1 cellular context compared by ENCODE assay signal in the genomic region with DNA sequence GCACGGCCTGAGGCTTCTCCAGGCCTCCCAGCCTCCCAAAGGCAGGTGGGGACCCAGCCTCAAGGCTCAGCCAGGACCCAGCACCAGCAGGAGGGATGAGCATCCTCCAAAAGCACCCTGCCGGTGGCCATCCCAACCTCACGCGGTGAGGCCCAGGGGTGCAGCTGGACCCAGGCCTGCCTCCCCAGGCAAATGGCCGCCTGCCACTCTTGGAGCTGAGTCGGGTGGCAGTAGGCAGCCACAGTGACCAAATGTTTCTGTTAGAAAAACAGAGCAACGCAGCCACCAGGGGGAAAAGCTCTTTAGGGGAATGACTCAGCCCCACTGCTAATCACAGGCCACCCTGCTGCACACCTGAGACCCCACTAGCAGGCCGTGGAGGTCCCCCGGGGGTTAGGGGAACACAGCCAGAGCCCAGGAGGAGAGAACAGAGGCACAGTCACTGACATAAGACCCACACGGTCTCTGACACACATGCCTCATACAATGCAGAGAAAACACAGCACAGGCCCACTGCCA.
TF ChIP-seq lines count a peak whose summit lies in the region.

No MANE protein-coding gene starts in this region.

TF ChIP-seq in GM12878, 131 proteins besides CTCF, POLR2A, EP300 and RAD21:
- TF ChIP-seq IKZF2 (IDR thresholded peaks at IDR 0.05) = no peak
- no peak for TF ChIP-seq SREBF1 (IDR thresholded peaks at IDR 0.05; ENCODE audit: low read length)
- TF ChIP-seq, protein P1, sequence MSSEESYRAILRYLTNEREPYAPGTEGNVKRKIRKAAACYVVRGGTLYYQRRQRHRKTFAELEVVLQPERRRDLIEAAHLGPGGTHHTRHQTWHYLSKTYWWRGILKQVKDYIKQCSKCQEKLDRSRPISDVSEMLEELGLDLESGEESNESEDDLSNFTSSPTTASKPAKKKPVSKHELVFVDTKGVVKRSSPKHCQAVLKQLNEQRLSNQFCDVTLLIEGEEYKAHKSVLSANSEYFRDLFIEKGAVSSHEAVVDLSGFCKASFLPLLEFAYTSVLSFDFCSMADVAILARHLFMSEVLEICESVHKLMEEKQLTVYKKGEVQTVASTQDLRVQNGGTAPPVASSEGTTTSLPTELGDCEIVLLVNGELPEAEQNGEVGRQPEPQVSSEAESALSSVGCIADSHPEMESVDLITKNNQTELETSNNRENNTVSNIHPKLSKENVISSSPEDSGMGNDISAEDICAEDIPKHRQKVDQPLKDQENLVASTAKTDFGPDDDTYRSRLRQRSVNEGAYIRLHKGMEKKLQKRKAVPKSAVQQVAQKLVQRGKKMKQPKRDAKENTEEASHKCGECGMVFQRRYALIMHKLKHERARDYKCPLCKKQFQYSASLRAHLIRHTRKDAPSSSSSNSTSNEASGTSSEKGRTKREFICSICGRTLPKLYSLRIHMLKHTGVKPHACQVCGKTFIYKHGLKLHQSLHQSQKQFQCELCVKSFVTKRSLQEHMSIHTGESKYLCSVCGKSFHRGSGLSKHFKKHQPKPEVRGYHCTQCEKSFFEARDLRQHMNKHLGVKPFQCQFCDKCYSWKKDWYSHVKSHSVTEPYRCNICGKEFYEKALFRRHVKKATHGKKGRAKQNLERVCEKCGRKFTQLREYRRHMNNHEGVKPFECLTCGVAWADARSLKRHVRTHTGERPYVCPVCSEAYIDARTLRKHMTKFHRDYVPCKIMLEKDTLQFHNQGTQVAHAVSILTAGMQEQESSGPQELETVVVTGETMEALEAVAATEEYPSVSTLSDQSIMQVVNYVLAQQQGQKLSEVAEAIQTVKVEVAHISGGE (CRISPR knock-in tag; IDR thresholded peaks at IDR 0.05) = no peak
- no peak for TF ChIP-seq CREM (IDR thresholded peaks at IDR 0.05; ENCODE audit: low read depth)
- TF ChIP-seq FOS (IDR thresholded peaks at IDR 0.05; ENCODE audit: borderline replicate concordance, extremely low read depth, insufficient read length) = no peak
- no peak for TF ChIP-seq ZZZ3 (IDR thresholded peaks at IDR 0.05; ENCODE audit: control insufficient read depth, insufficient read length, low read depth)
- TF ChIP-seq, protein P2, sequence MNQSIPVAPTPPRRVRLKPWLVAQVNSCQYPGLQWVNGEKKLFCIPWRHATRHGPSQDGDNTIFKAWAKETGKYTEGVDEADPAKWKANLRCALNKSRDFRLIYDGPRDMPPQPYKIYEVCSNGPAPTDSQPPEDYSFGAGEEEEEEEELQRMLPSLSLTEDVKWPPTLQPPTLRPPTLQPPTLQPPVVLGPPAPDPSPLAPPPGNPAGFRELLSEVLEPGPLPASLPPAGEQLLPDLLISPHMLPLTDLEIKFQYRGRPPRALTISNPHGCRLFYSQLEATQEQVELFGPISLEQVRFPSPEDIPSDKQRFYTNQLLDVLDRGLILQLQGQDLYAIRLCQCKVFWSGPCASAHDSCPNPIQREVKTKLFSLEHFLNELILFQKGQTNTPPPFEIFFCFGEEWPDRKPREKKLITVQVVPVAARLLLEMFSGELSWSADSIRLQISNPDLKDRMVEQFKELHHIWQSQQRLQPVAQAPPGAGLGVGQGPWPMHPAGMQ (IDR thresholded peaks at IDR 0.05; ENCODE audit: borderline replicate concordance) = no peak
- TF ChIP-seq FOXK2 (IDR thresholded peaks at IDR 0.05) = no peak
- no peak for TF ChIP-seq EZH2 (IDR thresholded peaks at IDR 0.05; ENCODE audit: borderline replicate concordance, control insufficient read depth, low read depth, low read length)
- no peak for TF ChIP-seq CREB1 (IDR thresholded peaks at IDR 0.05; ENCODE audit: low read depth)
- no peak for TF ChIP-seq SRF (IDR thresholded peaks at IDR 0.05; ENCODE audit: low read depth in 2 of 2, low read length in 2 of 2)
- TF ChIP-seq MTA2 (IDR thresholded peaks at IDR 0.05; ENCODE audit: low read depth) = no peak
